ENCODE assay signal across 2 cellular contexts in the genomic region with DNA sequence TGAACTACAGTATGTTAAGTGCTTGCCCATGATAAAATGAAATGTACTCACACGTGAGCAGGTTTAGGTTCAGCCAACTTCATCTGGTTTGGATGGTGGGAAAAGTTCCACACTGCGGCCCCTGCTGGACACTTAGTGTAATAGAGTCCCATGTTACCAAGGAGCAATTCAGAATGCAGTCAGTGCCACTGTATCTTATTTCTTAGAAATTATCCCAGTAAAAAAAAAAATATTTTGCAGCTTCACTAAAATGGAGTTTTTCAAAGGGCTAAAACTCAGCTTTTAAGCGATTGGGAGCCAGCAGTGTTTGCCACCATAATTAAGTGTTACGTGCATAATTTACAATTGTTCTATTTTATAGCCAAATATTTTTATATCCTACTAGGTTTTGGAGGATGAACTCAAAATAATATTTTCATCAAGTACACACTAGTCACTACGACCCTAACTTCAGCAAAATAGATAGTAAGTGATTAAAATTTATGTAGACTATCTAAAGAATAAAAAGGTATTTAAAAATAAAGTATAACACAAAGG.
TF ChIP-seq lines count a peak whose summit lies in the region.

No MANE protein-coding gene starts in this region.

TF ChIP-seq in HCT116, 20 proteins besides CTCF, POLR2A, EP300 and RAD21 (continued from another document):
- TF ChIP-seq SIN3A (IDR thresholded peaks at IDR 0.05; ENCODE audit: low read depth) (no peak), CEBPB (IDR thresholded peaks at IDR 0.05; ENCODE audit: low read depth) (no peak), EZH2phosphoT487 (IDR thresholded peaks at IDR 0.05; ENCODE audit: borderline replicate concordance) (no peak), JUND (IDR thresholded peaks at IDR 0.05) (no peak), SRF (IDR thresholded peaks at IDR 0.05; ENCODE audit: low read depth) (no peak), ELF1 (IDR thresholded peaks at IDR 0.05; ENCODE audit: borderline replicate concordance, low read depth) (no peak), POLR2AphosphoS5 (IDR thresholded peaks at IDR 0.05; ENCODE audit: low read depth, low read length) (no peak), EGR1 (IDR thresholded peaks at IDR 0.05; ENCODE audit: low read depth) (no peak), TCF7L2 (IDR thresholded peaks at IDR 0.05; ENCODE audit: borderline replicate concordance, extremely low read depth, insufficient read depth, insufficient read length) (no peak), CBX3 (IDR thresholded peaks at IDR 0.05; ENCODE audit: low read depth) (no peak), SP1 (IDR thresholded peaks at IDR 0.05; ENCODE audit: low read depth) (no peak), ZFX (IDR thresholded peaks at IDR 0.05) (no peak), ZNF274 (IDR thresholded peaks at IDR 0.05; ENCODE audit: low read depth, low read length) (no peak)
- TF ChIP-seq, protein P1, sequence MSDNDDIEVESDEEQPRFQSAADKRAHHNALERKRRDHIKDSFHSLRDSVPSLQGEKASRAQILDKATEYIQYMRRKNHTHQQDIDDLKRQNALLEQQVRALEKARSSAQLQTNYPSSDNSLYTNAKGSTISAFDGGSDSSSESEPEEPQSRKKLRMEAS (IDR thresholded peaks at IDR 0.05): no peak
- TF ChIP-seq, protein P2, sequence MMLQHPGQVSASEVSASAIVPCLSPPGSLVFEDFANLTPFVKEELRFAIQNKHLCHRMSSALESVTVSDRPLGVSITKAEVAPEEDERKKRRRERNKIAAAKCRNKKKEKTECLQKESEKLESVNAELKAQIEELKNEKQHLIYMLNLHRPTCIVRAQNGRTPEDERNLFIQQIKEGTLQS (IDR thresholded peaks at IDR 0.05): no peak
- TF ChIP-seq, protein P3, sequence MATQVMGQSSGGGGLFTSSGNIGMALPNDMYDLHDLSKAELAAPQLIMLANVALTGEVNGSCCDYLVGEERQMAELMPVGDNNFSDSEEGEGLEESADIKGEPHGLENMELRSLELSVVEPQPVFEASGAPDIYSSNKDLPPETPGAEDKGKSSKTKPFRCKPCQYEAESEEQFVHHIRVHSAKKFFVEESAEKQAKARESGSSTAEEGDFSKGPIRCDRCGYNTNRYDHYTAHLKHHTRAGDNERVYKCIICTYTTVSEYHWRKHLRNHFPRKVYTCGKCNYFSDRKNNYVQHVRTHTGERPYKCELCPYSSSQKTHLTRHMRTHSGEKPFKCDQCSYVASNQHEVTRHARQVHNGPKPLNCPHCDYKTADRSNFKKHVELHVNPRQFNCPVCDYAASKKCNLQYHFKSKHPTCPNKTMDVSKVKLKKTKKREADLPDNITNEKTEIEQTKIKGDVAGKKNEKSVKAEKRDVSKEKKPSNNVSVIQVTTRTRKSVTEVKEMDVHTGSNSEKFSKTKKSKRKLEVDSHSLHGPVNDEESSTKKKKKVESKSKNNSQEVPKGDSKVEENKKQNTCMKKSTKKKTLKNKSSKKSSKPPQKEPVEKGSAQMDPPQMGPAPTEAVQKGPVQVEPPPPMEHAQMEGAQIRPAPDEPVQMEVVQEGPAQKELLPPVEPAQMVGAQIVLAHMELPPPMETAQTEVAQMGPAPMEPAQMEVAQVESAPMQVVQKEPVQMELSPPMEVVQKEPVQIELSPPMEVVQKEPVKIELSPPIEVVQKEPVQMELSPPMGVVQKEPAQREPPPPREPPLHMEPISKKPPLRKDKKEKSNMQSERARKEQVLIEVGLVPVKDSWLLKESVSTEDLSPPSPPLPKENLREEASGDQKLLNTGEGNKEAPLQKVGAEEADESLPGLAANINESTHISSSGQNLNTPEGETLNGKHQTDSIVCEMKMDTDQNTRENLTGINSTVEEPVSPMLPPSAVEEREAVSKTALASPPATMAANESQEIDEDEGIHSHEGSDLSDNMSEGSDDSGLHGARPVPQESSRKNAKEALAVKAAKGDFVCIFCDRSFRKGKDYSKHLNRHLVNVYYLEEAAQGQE (IDR thresholded peaks at IDR 0.05; ENCODE audit: low read depth): no peak

TF ChIP-seq in HepG2, 621 proteins besides CTCF, POLR2A, EP300 and RAD21 (continued from another document):
- TF ChIP-seq ZNF775 (CRISPR knock-in tag; IDR thresholded peaks at IDR 0.05; ENCODE audit: borderline replicate concordance) (no peak), BHLHE40 (IDR thresholded peaks at IDR 0.05; ENCODE audit: low read length) (peak; percentile 49; the same call in 1 of the 2 replicates), ZFP37 (CRISPR knock-in tag; IDR thresholded peaks at IDR 0.05; ENCODE audit: borderline replicate concordance) (no peak), HDAC2 (CRISPR knock-in tag; IDR thresholded peaks at IDR 0.05) (no peak), KLF16 (CRISPR knock-in tag; IDR thresholded peaks at IDR 0.05) (0 out of 4 replicates have a peak, but pooled peaks of 1 of the 2 experiments have one; percentile 6), FOXA3 (CRISPR knock-in tag; IDR thresholded peaks at IDR 0.05) (0 out of 2 replicates have a peak, but pooled peaks have one; percentile 1), ZNF644 (CRISPR knock-in tag; IDR thresholded peaks at IDR 0.05; ENCODE audit: low read depth) (peak; percentile 68), SMC3 (IDR thresholded peaks at IDR 0.05; ENCODE audit: low read length) (peak; percentile 67)
